Comparison of ENCODE assay signal across 1 cellular context in the genomic region with DNA sequence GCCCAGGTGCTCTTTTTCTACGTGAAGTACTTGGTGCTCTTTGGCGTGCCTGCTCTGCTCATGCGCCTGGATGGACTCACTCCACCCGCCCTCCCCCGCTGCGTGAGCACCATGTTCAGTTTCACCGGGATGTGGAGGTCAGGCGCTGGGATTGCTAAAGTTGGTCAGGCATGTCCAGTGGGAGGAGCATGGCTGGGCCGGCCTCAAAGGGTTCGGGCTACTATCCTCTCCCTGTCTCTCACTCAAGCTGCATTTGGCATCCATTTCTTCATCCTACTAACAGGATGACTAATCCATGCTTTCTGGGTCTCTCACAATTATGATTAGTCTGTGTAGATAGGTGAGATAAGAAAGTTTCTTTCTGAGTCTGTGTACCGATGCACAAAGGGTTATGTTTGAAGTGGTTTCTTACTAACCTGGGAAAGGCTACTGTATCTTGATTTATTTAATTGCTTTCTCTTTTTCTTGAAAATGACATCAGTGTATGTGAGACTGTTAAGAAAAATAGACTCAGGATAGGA.
TF ChIP-seq lines count a peak whose summit lies in the region.

No MANE protein-coding gene starts in this region.

TF ChIP-seq in GM12878, 131 proteins besides CTCF, POLR2A, EP300 and RAD21 (continued from another document and continues in another):
- TF ChIP-seq, protein P1, sequence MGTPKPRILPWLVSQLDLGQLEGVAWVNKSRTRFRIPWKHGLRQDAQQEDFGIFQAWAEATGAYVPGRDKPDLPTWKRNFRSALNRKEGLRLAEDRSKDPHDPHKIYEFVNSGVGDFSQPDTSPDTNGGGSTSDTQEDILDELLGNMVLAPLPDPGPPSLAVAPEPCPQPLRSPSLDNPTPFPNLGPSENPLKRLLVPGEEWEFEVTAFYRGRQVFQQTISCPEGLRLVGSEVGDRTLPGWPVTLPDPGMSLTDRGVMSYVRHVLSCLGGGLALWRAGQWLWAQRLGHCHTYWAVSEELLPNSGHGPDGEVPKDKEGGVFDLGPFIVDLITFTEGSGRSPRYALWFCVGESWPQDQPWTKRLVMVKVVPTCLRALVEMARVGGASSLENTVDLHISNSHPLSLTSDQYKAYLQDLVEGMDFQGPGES (IDR thresholded peaks at IDR 0.05), result no peak
- TF ChIP-seq TCF3 (IDR thresholded peaks at IDR 0.05; ENCODE audit: borderline replicate concordance, insufficient read depth, low read depth, low read length) (no peak), RUNX3 (IDR thresholded peaks at IDR 0.05; ENCODE audit: low read length) (peak; percentile 90), IKZF1 (conservative IDR thresholded peaks at IDR 0.05) (peak; percentile 80), CREM (IDR thresholded peaks at IDR 0.05; ENCODE audit: low read depth) (peak; percentile 14; the same call in 1 of the 2 replicates), POLR2AphosphoS2 (IDR thresholded peaks at IDR 0.05; ENCODE audit: low read depth, low read length) (no peak), MYB (IDR thresholded peaks at IDR 0.05; ENCODE audit: borderline replicate concordance, low read depth, low read length) (no peak), CBX3 (IDR thresholded peaks at IDR 0.05; ENCODE audit: borderline replicate concordance, low read depth) (no peak), NFXL1 (IDR thresholded peaks at IDR 0.05; ENCODE audit: borderline replicate concordance) (no peak), FOXK2 (IDR thresholded peaks at IDR 0.05) (no peak), CHD2 (IDR thresholded peaks at IDR 0.05; ENCODE audit: borderline replicate concordance, low read depth, low read length) (no peak), POU2F2 (IDR thresholded peaks at IDR 0.05; ENCODE audit: borderline replicate concordance, low read depth, low read length) (no peak), MTA2 (IDR thresholded peaks at IDR 0.05; ENCODE audit: low read depth) (peak; percentile 94), SIN3A (IDR thresholded peaks at IDR 0.05; ENCODE audit: low read depth, low read length) (no peak), CBFB (IDR thresholded peaks at IDR 0.05; ENCODE audit: low read depth) (no peak), SMAD1 (IDR thresholded peaks at IDR 0.05; ENCODE audit: low read depth, partially characterized antibody) (no peak), HDAC2 (IDR thresholded peaks at IDR 0.05) (no peak), ATF7 (IDR thresholded peaks at IDR 0.05; ENCODE audit: low read depth) (peak; percentile 92), HDGF (IDR thresholded peaks at IDR 0.05) (no peak), TCF7 (IDR thresholded peaks at IDR 0.05; ENCODE audit: borderline replicate concordance) (peak; percentile 94), TCF12 (IDR thresholded peaks at IDR 0.05; ENCODE audit: low read depth, low read length) (no peak), FOS (IDR thresholded peaks at IDR 0.05; ENCODE audit: borderline replicate concordance, extremely low read depth, insufficient read length) (no peak), SMAD5 (IDR thresholded peaks at IDR 0.05; ENCODE audit: low read depth) (no peak), ZBED1 (IDR thresholded peaks at IDR 0.05; ENCODE audit: borderline replicate concordance) (peak; percentile 38; the same call in 1 of the 2 replicates), HDAC6 (IDR thresholded peaks at IDR 0.05; ENCODE audit: unreplicated experiment) (no peak), ZNF24 (IDR thresholded peaks at IDR 0.05) (0 out of 2 replicates have a peak, but pooled peaks have one; percentile 54)
- TF ChIP-seq, protein P2, sequence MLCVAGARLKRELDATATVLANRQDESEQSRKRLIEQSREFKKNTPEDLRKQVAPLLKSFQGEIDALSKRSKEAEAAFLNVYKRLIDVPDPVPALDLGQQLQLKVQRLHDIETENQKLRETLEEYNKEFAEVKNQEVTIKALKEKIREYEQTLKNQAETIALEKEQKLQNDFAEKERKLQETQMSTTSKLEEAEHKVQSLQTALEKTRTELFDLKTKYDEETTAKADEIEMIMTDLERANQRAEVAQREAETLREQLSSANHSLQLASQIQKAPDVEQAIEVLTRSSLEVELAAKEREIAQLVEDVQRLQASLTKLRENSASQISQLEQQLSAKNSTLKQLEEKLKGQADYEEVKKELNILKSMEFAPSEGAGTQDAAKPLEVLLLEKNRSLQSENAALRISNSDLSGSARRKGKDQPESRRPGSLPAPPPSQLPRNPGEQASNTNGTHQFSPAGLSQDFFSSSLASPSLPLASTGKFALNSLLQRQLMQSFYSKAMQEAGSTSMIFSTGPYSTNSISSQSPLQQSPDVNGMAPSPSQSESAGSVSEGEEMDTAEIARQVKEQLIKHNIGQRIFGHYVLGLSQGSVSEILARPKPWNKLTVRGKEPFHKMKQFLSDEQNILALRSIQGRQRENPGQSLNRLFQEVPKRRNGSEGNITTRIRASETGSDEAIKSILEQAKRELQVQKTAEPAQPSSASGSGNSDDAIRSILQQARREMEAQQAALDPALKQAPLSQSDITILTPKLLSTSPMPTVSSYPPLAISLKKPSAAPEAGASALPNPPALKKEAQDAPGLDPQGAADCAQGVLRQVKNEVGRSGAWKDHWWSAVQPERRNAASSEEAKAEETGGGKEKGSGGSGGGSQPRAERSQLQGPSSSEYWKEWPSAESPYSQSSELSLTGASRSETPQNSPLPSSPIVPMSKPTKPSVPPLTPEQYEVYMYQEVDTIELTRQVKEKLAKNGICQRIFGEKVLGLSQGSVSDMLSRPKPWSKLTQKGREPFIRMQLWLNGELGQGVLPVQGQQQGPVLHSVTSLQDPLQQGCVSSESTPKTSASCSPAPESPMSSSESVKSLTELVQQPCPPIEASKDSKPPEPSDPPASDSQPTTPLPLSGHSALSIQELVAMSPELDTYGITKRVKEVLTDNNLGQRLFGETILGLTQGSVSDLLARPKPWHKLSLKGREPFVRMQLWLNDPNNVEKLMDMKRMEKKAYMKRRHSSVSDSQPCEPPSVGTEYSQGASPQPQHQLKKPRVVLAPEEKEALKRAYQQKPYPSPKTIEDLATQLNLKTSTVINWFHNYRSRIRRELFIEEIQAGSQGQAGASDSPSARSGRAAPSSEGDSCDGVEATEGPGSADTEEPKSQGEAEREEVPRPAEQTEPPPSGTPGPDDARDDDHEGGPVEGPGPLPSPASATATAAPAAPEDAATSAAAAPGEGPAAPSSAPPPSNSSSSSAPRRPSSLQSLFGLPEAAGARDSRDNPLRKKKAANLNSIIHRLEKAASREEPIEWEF (IDR thresholded peaks at IDR 0.05; ENCODE audit: insufficient replicate concordance, low read depth, low read length), result no peak
- TF ChIP-seq, protein P3, sequence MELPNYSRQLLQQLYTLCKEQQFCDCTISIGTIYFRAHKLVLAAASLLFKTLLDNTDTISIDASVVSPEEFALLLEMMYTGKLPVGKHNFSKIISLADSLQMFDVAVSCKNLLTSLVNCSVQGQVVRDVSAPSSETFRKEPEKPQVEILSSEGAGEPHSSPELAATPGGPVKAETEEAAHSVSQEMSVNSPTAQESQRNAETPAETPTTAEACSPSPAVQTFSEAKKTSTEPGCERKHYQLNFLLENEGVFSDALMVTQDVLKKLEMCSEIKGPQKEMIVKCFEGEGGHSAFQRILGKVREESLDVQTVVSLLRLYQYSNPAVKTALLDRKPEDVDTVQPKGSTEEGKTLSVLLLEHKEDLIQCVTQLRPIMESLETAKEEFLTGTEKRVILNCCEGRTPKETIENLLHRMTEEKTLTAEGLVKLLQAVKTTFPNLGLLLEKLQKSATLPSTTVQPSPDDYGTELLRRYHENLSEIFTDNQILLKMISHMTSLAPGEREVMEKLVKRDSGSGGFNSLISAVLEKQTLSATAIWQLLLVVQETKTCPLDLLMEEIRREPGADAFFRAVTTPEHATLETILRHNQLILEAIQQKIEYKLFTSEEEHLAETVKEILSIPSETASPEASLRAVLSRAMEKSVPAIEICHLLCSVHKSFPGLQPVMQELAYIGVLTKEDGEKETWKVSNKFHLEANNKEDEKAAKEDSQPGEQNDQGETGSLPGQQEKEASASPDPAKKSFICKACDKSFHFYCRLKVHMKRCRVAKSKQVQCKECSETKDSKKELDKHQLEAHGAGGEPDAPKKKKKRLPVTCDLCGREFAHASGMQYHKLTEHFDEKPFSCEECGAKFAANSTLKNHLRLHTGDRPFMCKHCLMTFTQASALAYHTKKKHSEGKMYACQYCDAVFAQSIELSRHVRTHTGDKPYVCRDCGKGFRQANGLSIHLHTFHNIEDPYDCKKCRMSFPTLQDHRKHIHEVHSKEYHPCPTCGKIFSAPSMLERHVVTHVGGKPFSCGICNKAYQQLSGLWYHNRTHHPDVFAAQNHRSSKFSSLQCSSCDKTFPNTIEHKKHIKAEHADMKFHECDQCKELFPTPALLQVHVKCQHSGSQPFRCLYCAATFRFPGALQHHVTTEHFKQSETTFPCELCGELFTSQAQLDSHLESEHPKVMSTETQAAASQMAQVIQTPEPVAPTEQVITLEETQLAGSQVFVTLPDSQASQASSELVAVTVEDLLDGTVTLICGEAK (IDR thresholded peaks at IDR 0.05; ENCODE audit: borderline replicate concordance), result no peak
- TF ChIP-seq, protein P4, sequence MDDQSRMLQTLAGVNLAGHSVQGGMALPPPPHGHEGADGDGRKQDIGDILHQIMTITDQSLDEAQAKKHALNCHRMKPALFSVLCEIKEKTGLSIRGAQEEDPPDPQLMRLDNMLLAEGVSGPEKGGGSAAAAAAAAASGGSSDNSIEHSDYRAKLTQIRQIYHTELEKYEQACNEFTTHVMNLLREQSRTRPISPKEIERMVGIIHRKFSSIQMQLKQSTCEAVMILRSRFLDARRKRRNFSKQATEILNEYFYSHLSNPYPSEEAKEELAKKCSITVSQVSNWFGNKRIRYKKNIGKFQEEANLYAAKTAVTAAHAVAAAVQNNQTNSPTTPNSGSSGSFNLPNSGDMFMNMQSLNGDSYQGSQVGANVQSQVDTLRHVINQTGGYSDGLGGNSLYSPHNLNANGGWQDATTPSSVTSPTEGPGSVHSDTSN (IDR thresholded peaks at IDR 0.05; ENCODE audit: insufficient replicate concordance, low read depth, low read length), result no peak
- TF ChIP-seq, protein P5, sequence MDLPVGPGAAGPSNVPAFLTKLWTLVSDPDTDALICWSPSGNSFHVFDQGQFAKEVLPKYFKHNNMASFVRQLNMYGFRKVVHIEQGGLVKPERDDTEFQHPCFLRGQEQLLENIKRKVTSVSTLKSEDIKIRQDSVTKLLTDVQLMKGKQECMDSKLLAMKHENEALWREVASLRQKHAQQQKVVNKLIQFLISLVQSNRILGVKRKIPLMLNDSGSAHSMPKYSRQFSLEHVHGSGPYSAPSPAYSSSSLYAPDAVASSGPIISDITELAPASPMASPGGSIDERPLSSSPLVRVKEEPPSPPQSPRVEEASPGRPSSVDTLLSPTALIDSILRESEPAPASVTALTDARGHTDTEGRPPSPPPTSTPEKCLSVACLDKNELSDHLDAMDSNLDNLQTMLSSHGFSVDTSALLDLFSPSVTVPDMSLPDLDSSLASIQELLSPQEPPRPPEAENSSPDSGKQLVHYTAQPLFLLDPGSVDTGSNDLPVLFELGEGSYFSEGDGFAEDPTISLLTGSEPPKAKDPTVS (IDR thresholded peaks at IDR 0.05; ENCODE audit: low read depth, low read length), result no peak
- TF ChIP-seq, protein P6, sequence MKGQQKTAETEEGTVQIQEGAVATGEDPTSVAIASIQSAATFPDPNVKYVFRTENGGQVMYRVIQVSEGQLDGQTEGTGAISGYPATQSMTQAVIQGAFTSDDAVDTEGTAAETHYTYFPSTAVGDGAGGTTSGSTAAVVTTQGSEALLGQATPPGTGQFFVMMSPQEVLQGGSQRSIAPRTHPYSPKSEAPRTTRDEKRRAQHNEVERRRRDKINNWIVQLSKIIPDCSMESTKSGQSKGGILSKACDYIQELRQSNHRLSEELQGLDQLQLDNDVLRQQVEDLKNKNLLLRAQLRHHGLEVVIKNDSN (IDR thresholded peaks at IDR 0.05; ENCODE audit: borderline replicate concordance, extremely low read length, insufficient read depth, low read depth, low read length), result no peak
- TF ChIP-seq, protein P7, sequence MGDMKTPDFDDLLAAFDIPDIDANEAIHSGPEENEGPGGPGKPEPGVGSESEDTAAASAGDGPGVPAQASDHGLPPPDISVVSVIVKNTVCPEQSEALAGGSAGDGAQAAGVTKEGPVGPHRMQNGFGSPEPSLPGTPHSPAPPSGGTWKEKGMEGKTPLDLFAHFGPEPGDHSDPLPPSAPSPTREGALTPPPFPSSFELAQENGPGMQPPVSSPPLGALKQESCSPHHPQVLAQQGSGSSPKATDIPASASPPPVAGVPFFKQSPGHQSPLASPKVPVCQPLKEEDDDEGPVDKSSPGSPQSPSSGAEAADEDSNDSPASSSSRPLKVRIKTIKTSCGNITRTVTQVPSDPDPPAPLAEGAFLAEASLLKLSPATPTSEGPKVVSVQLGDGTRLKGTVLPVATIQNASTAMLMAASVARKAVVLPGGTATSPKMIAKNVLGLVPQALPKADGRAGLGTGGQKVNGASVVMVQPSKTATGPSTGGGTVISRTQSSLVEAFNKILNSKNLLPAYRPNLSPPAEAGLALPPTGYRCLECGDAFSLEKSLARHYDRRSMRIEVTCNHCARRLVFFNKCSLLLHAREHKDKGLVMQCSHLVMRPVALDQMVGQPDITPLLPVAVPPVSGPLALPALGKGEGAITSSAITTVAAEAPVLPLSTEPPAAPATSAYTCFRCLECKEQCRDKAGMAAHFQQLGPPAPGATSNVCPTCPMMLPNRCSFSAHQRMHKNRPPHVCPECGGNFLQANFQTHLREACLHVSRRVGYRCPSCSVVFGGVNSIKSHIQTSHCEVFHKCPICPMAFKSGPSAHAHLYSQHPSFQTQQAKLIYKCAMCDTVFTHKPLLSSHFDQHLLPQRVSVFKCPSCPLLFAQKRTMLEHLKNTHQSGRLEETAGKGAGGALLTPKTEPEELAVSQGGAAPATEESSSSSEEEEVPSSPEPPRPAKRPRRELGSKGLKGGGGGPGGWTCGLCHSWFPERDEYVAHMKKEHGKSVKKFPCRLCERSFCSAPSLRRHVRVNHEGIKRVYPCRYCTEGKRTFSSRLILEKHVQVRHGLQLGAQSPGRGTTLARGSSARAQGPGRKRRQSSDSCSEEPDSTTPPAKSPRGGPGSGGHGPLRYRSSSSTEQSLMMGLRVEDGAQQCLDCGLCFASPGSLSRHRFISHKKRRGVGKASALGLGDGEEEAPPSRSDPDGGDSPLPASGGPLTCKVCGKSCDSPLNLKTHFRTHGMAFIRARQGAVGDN (IDR thresholded peaks at IDR 0.05), result no peak
- TF ChIP-seq, protein P8, sequence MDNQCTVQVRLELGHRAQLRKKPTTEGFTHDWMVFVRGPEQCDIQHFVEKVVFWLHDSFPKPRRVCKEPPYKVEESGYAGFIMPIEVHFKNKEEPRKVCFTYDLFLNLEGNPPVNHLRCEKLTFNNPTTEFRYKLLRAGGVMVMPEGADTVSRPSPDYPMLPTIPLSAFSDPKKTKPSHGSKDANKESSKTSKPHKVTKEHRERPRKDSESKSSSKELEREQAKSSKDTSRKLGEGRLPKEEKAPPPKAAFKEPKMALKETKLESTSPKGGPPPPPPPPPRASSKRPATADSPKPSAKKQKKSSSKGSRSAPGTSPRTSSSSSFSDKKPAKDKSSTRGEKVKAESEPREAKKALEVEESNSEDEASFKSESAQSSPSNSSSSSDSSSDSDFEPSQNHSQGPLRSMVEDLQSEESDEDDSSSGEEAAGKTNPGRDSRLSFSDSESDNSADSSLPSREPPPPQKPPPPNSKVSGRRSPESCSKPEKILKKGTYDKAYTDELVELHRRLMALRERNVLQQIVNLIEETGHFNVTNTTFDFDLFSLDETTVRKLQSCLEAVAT (IDR thresholded peaks at IDR 0.05), result 0 out of 2 replicates have a peak, but pooled peaks have one; percentile 33
